8 cellular contexts compared by ENCODE assay signal in genomic region chr2:65436169-65436824, GRCh38. TPM values are rescaled to one million over a fixed set of nuclear protein-coding genes. Genes with fewer than 3 reads are reported as not detected.
DNase-seq lines count a peak whose midpoint lies in the region; ATAC-seq and TF ChIP-seq lines count a peak whose summit lies in the region.

No MANE protein-coding gene starts in this region.

- peak overlapping the region; percentile 81 for H3K4me3 Mint-ChIP-seq in activated CD4-positive, alpha-beta T cell treated with anti-CD3 and anti-CD28 coated beads for 36 hours

- intact Hi-C loops in activated CD4-positive, alpha-beta T cell treated with anti-CD3 and anti-CD28 coated beads for 36 hours (cut with DNase I, micrococcal nuclease): loop anchor here (1.0 to 5.0 kb wide), 3 partner anchors 54 to 116 kb away; no protein-coding TSS in a partner anchor
- intact Hi-C loops in dorsolateral prefrontal cortex (cut with DNase I): loop anchor here (5.0 to 10.0 kb wide), 5 partner anchors 66 to 999 kb away; partner anchors contain the start of gene MEIS1 (in 1 of the 2)

- peak overlapping the region; percentile 17 to 98 (median 91) for H3K27ac ChIP-seq in dorsolateral prefrontal cortex
- peak overlapping the region; percentile 97 to 98 for H3K27ac ChIP-seq in liver (ENCODE audit: low read depth in 1 of 2, low read length in 2 of 2)

- no peaks in the 10 kb centered on the region for H3K9me3 Mint-ChIP-seq in activated CD4-positive, alpha-beta T cell treated with anti-CD3 and anti-CD28 coated beads for 36 hours (ENCODE audit: low read depth)

- TF ChIP-seq CTCF in BJ (IDR thresholded peaks at IDR 0.05; ENCODE audit: insufficient read depth, low read depth, low read length) (peak; percentile 23; the same call in 1 of the 2 replicates), dorsolateral prefrontal cortex (IDR thresholded peaks at IDR 0.05 in 54 of 56, conservative IDR thresholded peaks at IDR 0.05 in 2 of 56; ENCODE audit: low read depth in 1 of 56, partially characterized antibody in 56 of 56) (peak in 2 of 56 donors; percentile 8 to 16), liver (IDR thresholded peaks at IDR 0.05; ENCODE audit: low read depth, low read length, missing input control) (no peak)

- peaks cover 3 to 14% (median 8%) of the 10 kb centered on the region in 4 donors for H3K4me1 ChIP-seq in liver (ENCODE audit: control insufficient read depth in 4 of 4, insufficient read depth in 4 of 4, low read length in 3 of 4)

- peaks cover 18% of the 10 kb centered on the region for H3K4me1 Mint-ChIP-seq in activated CD4-positive, alpha-beta T cell treated with anti-CD3 and anti-CD28 coated beads for 36 hours

- ATAC-seq in GM19023 (IDR thresholded peaks at IDR 0.05; ENCODE audit: unreplicated experiment) (peak; percentile 31), HG03139 (IDR thresholded peaks at IDR 0.05; ENCODE audit: unreplicated experiment) (peak; percentile 31)
- peak; percentile 7 for ATAC-seq in activated CD4-positive, alpha-beta T cell treated with anti-CD3 and anti-CD28 coated beads for 36 hours

- H3K4me3 ChIP-seq in BJ (ENCODE audit: low read depth, low read length) (peak overlapping the region; percentile 71), dorsolateral prefrontal cortex (peak overlapping the region; percentile 56 to 93 (median 80)), liver (ENCODE audit: low read depth in 1 of 3, low read length in 3 of 3) (peak overlapping the region; percentile 67 to 77 (median 77))

- H3K27ac Mint-ChIP-seq in activated CD4-positive, alpha-beta T cell treated with anti-CD3 and anti-CD28 coated beads for 36 hours: peak overlapping the region; percentile 67

- H3K36me3 ChIP-seq in BJ (ENCODE audit: control insufficient read depth, insufficient read depth, low read length): no peaks in the 10 kb centered on the region
- no peaks in the 10 kb centered on the region for H3K36me3 ChIP-seq in liver (ENCODE audit: control insufficient read depth in 4 of 4, insufficient read depth in 3 of 4, low read depth in 1 of 4, low read length in 3 of 4)

- no peaks in the 10 kb centered on the region for H3K27me3 ChIP-seq in BJ (ENCODE audit: control insufficient read depth, insufficient read depth, low read length)
- H3K27me3 ChIP-seq in dorsolateral prefrontal cortex: no peaks in the 10 kb centered on the region
- no peaks in the 10 kb centered on the region for H3K27me3 ChIP-seq in liver (ENCODE audit: control insufficient read depth in 4 of 4, insufficient read depth in 4 of 4, low read length in 3 of 4)

- DNase-seq in BJ (ENCODE audit: low read depth) (peak; percentile 80), NCI-H226 (peak; percentile 88), dorsolateral prefrontal cortex (peak; percentile 65 to 89 (median 82))
- DNase-seq in activated CD4-positive, alpha-beta T cell treated with anti-CD3 and anti-CD28 coated beads for 36 hours: peak; percentile 53
- peak; percentile 6 for DNase-seq in stimulated activated CD8-positive, alpha-beta memory T cell treated with anti-CD3 and anti-CD28 coated beads, Interleukin-12 subunit alpha, Interleukin-12 subunit beta, amount 100 ng/mL, for 1 hour (ENCODE audit: low read depth)

- H3K9me3 ChIP-seq in liver (ENCODE audit: control insufficient read depth in 4 of 4, low read length in 3 of 4): no peaks in the 10 kb centered on the region

- peak overlapping the region; percentile 68 to 82 for H3K9ac ChIP-seq in liver (ENCODE audit: low read depth in 1 of 2, low read length in 2 of 2)

- TF ChIP-seq RAD21 in liver (IDR thresholded peaks at IDR 0.05): peak in 1 of 2 donors; percentile 46

- H3K36me3 Mint-ChIP-seq in activated CD4-positive, alpha-beta T cell treated with anti-CD3 and anti-CD28 coated beads for 36 hours (ENCODE audit: low read depth): no peaks in the 10 kb centered on the region

- 1% methylated on average over 65 of the region's 65 CpGs for WGBS in liver

- peaks cover 33% of the 10 kb centered on the region for H3K27me3 Mint-ChIP-seq in activated CD4-positive, alpha-beta T cell treated with anti-CD3 and anti-CD28 coated beads for 36 hours

- POLR2A ChIA-PET in BJ (lab: Charles Lee): interaction anchor here (0.6 to 0.9 kb wide), 2 partner anchors 69 to 155 kb away, joined by 3 to 5 read pairs; no protein-coding TSS in a partner anchor
- POLR2A ChIA-PET in activated CD4-positive, alpha-beta T cell treated with anti-CD3 and anti-CD28 coated beads for 36 hours (lab: Charles Lee): interaction anchor here (1.0 kb wide), 1 partner anchor 135 kb away, joined by 4 read pairs; no protein-coding TSS in a partner anchor

- CTCF ChIA-PET in BJ (lab: Yijun Ruan, JAX): interaction anchor here (0.6 to 1.4 kb wide), 8 partner anchors 8 to 159 kb away, joined by 3 to 7 read pairs (median 4); no protein-coding TSS in a partner anchor
- CTCF ChIA-PET in activated CD4-positive, alpha-beta T cell treated with anti-CD3 and anti-CD28 coated beads for 36 hours (lab: Charles Lee): interaction anchor here (0.5 to 1.7 kb wide), 5 partner anchors 17 to 136 kb away, joined by 3 to 4 read pairs (median 3); no protein-coding TSS in a partner anchor

TF ChIP-seq in liver, 16 proteins besides CTCF, POLR2A, EP300 and RAD21:
- TF ChIP-seq GABPA (IDR thresholded peaks at IDR 0.05 in 1 of 2, conservative IDR thresholded peaks at IDR 0.05 in 1 of 2) (peak; percentile 19 to 65), FOXA1 (IDR thresholded peaks at IDR 0.05) (no peak), RXRA (IDR thresholded peaks at IDR 0.05) (peak; percentile 59 to 62), EGR1 (IDR thresholded peaks at IDR 0.05; ENCODE audit: low read depth in 2 of 2) (peak; percentile 69 to 84), ATF3 (IDR thresholded peaks at IDR 0.05) (peak; percentile 93), FOXA2 (IDR thresholded peaks at IDR 0.05) (no peak), YY1 (IDR thresholded peaks at IDR 0.05) (peak; percentile 91), SP1 (IDR thresholded peaks at IDR 0.05) (peak; percentile 67), TAF1 (conservative IDR thresholded peaks at IDR 0.05) (peak; percentile 82), HNF4G (IDR thresholded peaks at IDR 0.05) (no peak), MAX (IDR thresholded peaks at IDR 0.05) (peak; percentile 88), NR2F2 (IDR thresholded peaks at IDR 0.05) (peak; percentile 45), REST (IDR thresholded peaks at IDR 0.05) (peak; percentile 58), ZBTB33 (IDR thresholded peaks at IDR 0.05) (peak; percentile 41), JUND (IDR thresholded peaks at IDR 0.05) (peak in 1 of 2 donors; percentile 28), HNF4A (conservative IDR thresholded peaks at IDR 0.05) (peak; percentile 36 to 52)

RNA-seq across cellular contexts. Expression of gene SPRED2, which starts 3.9 kb away (rescaled TPM):
- polyA plus RNA-seq in BJ (2011; rRNA removed) (11.0 and 13.1 TPM in 2 replicates), liver (1 to 10 TPM; 6.7 to 7.3 TPM)
- polyA minus RNA-seq in BJ (2011; rRNA and poly(A)+ RNA removed): 13.0 and 17.9 TPM in 2 replicates
- 1 to 10 TPM; 6.7 to 7.9 TPM for total RNA-seq in activated CD4-positive, alpha-beta T cell treated with anti-CD3 and anti-CD28 coated beads for 36 hours
- total RNA-seq in dorsolateral prefrontal cortex (10 to 100 TPM; 28.2 to 82.4 (median 50.7) TPM), liver (1 to 10 TPM; 6.9 to 7.5 TPM)

Comparison
In these comparisons a context has a peak if more than half of its experiments do, and no peak if none do; other contexts are left out.
1. Peak in every context shown above with its lines: DNase-seq, ATAC-seq, H3K4me3 ChIP-seq and H3K27ac ChIP-seq.
2. DNase-seq: peak in every context shown above with its lines; median percentile 88 in NCI-H226; 82 in dorsolateral prefrontal cortex; 80 in BJ; 53 in activated CD4-positive, alpha-beta T cell treated with anti-CD3 and anti-CD28 coated beads for 36 hours; 6 in stimulated activated CD8-positive, alpha-beta memory T cell treated with anti-CD3 and anti-CD28 coated beads, Interleukin-12 subunit alpha, Interleukin-12 subunit beta, amount 100 ng/mL, for 1 hour.